In genomic region chr9:93450817-93451761, GRCh38 we compare ENCODE assay signal across 8 cellular contexts. TPM values are rescaled to one million over a fixed set of nuclear protein-coding genes. Genes with fewer than 3 reads are reported as not detected.
A peak's percentile ranks its signal among the peaks of the same experiment; 100 is the strongest.
DNase-seq lines count a peak whose midpoint lies in the region; ATAC-seq and TF ChIP-seq lines count a peak whose summit lies in the region.

FAM120A (plus strand) TSS chr9:93451685; CDS start chr9:93451916, 231 bp downstream.

- H3K36me3 ChIP-seq in CD4-positive, CD25-positive, alpha-beta regulatory T cell (ENCODE audit: control insufficient read depth, insufficient read depth, low read length), result peaks cover 26% of the 10 kb centered on the region

- H3K27ac ChIP-seq in CD4-positive, CD25-positive, alpha-beta regulatory T cell (ENCODE audit: insufficient read depth, low read length, poor library complexity, severe bottlenecking), result peak within 1 kb of the TSS; percentile 93

- no peaks in the 10 kb centered on the region for H3K27me3 Mint-ChIP-seq in CD4-positive, CD25-positive, alpha-beta regulatory T cell
- peaks cover 12% of the 10 kb centered on the region for H3K27me3 Mint-ChIP-seq in endothelial cell (ENCODE audit: unreplicated experiment)
- no peaks in the 10 kb centered on the region for H3K27me3 Mint-ChIP-seq in mesothelial cell of epicardium (ENCODE audit: low read depth)

- peak within 1 kb of the TSS; percentile 94 to 98 (median 98) for H3K4me3 Mint-ChIP-seq in CD4-positive, CD25-positive, alpha-beta regulatory T cell
- peak within 1 kb of the TSS; percentile 96 for H3K4me3 Mint-ChIP-seq in endothelial cell (ENCODE audit: unreplicated experiment)
- peak within 1 kb of the TSS; percentile 93 for H3K4me3 Mint-ChIP-seq in mesothelial cell of epicardium

- H3K27me3 ChIP-seq in CD4-positive, CD25-positive, alpha-beta regulatory T cell (ENCODE audit: control insufficient read depth, insufficient read depth, low read length), result no peaks in the 10 kb centered on the region

- peak within 1 kb of the TSS; percentile 95 for H3K4me3 ChIP-seq in CD4-positive, CD25-positive, alpha-beta regulatory T cell (ENCODE audit: low read depth, low read length)

- no peaks in the 10 kb centered on the region for H3K9me3 Mint-ChIP-seq in CD4-positive, CD25-positive, alpha-beta regulatory T cell
- H3K9me3 Mint-ChIP-seq in endothelial cell (ENCODE audit: unreplicated experiment), result no peaks in the 10 kb centered on the region
- H3K9me3 Mint-ChIP-seq in mesothelial cell of epicardium, result no peaks in the 10 kb centered on the region

- ATAC-seq in CD4-positive, CD25-positive, alpha-beta regulatory T cell (ENCODE audit: low read depth in 2 of 2), result peak; percentile 71 to 75
- peak; percentile 62 for ATAC-seq in GM19397 (IDR thresholded peaks at IDR 0.05; ENCODE audit: unreplicated experiment)
- ATAC-seq in HG03571 (IDR thresholded peaks at IDR 0.05; ENCODE audit: unreplicated experiment), result peak; percentile 41

- peak; percentile 72 to 86 (median 77) for DNase-seq in CD4-positive, CD25-positive, alpha-beta regulatory T cell
- DNase-seq in NOMO-1 treated with dmso at 0.1 percent for 144 hours (lab: John Stamatoyannopoulos, UW; ENCODE audit: unreplicated experiment) (peak; percentile 50), endothelial cell (ENCODE audit: low spot score) (peak; percentile 70), mesothelial cell of epicardium (ENCODE audit: low spot score in 2 of 2, unreplicated experiment in 2 of 2) (peak; percentile 51 to 71)
- DNase-seq in activated CD8-positive, alpha-beta memory T cell treated with anti-CD3 and anti-CD28 coated beads, Interleukin-2, amount 50 U/mL, for 48 hours, result peak; percentile 84
- DNase-seq in stimulated activated CD8-positive, alpha-beta memory T cell treated with anti-CD3 and anti-CD28 coated beads, Interleukin-2, amount 100 ng/mL, for 1 hour (ENCODE audit: low read depth in 2 of 2), result peak; percentile 44 to 60

- H3K36me3 Mint-ChIP-seq in CD4-positive, CD25-positive, alpha-beta regulatory T cell, result peaks cover 21% of the 10 kb centered on the region
- H3K36me3 Mint-ChIP-seq in endothelial cell (ENCODE audit: low read depth, unreplicated experiment) (peaks cover 18% of the 10 kb centered on the region), mesothelial cell of epicardium (peaks cover 11% of the 10 kb centered on the region)

- TF ChIP-seq CTCF in endothelial cell (IDR thresholded peaks at IDR 0.05; ENCODE audit: unreplicated experiment) (no peak), mesothelial cell of epicardium (IDR thresholded peaks at IDR 0.05; ENCODE audit: unreplicated experiment) (no peak)

- H3K27ac Mint-ChIP-seq in CD4-positive, CD25-positive, alpha-beta regulatory T cell, result peak within 1 kb of the TSS; percentile 92 to 95 (median 95)
- peak within 1 kb of the TSS; percentile 92 for H3K27ac Mint-ChIP-seq in endothelial cell (ENCODE audit: unreplicated experiment)
- peak within 1 kb of the TSS; percentile 96 for H3K27ac Mint-ChIP-seq in mesothelial cell of epicardium

- H3K4me1 Mint-ChIP-seq in CD4-positive, CD25-positive, alpha-beta regulatory T cell, result peaks cover 11 to 61% (median 35%) of the 10 kb centered on the region in 4 donors
- peaks cover 24% of the 10 kb centered on the region for H3K4me1 Mint-ChIP-seq in endothelial cell (ENCODE audit: unreplicated experiment)
- peaks cover 21% of the 10 kb centered on the region for H3K4me1 Mint-ChIP-seq in mesothelial cell of epicardium

- H3K9me3 ChIP-seq in CD4-positive, CD25-positive, alpha-beta regulatory T cell (ENCODE audit: control insufficient read depth in 2 of 2, low read length in 2 of 2), result no peaks in the 10 kb centered on the region

- H3K4me1 ChIP-seq in CD4-positive, CD25-positive, alpha-beta regulatory T cell (ENCODE audit: control insufficient read depth, insufficient read depth, low read length, poor library complexity, severe bottlenecking), result peaks cover 42% of the 10 kb centered on the region

RNA-seq across cellular contexts. Expression of gene FAM120A, which starts in this region (rescaled TPM):
- 95.7 TPM for total RNA-seq in CD4-positive, CD25-positive, alpha-beta regulatory T cell
- 10 to 100 TPM; 11.3 to 14.3 (median 12.1) TPM for polyA plus RNA-seq in CD4-positive, CD25-positive, alpha-beta regulatory T cell
- 56.1 TPM for total RNA-seq in endothelial cell (ENCODE audit: unreplicated experiment)
- 58.9 to 62.0 TPM (median 59.4 TPM) in 3 replicates for total RNA-seq in mesothelial cell of epicardium

Comparison
In these comparisons a context has a peak if more than half of its experiments do, and no peak if none do; other contexts are left out.
1. Peak in every context shown above with its lines: DNase-seq, ATAC-seq, H3K4me3 ChIP-seq and H3K27ac ChIP-seq.